8 cellular contexts compared by ENCODE assay signal in the genomic region with DNA sequence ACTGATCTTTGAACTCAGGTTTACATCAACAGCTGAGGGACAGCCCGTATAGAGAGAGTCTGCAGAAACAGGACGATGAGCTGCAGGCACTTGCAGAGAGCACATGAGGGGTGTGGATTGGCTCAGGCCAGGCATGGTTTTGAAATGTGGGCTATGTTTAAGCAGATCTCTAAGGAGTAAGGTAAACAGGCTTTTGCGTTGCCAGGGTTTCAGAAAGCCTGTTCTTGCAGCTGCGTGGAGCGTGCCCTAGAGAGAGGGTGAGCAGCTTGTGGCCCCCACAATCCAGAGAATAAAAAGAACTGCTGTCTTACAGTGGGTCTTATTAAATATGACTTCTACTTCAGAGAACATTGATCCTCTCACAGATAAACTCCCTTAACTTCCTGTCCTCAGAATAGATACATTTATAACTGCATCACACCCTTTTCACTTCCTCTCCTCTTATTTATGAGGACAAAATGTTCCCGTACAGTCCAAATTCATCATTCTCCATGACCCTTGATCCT.
DNase-seq lines count a peak whose midpoint lies in the region; ATAC-seq and TF ChIP-seq lines count a peak whose summit lies in the region.

No MANE protein-coding gene starts in this region.

- no peak overlapping the region for H3K27ac Mint-ChIP-seq in progenitor cell of endocrine pancreas

- 53% methylated on average over 6 of the region's 6 CpGs for WGBS in hepatocyte (ENCODE audit: low lambda C conversion rate, missing lambda C conversion rate)

- peak; percentile 53 for ATAC-seq in GM21528 (IDR thresholded peaks at IDR 0.05; ENCODE audit: low FRiP score, unreplicated experiment)

- no peaks in the 10 kb centered on the region for H3K79me2 ChIP-seq in hepatocyte

- H3K9me3 Mint-ChIP-seq in progenitor cell of endocrine pancreas (ENCODE audit: low read depth) = peaks cover 19% of the 10 kb centered on the region

- no peaks in the 10 kb centered on the region for H3K4me1 ChIP-seq in hepatocyte (ENCODE audit: insufficient read depth)

- H3K36me3 ChIP-seq in hepatocyte (replicated peaks; ENCODE audit: insufficient read depth, low read depth) = no peaks in the 10 kb centered on the region

- no peak overlapping the region for H3K4me2 ChIP-seq in hepatocyte

- H3K4me3 ChIP-seq in GM08714 (ENCODE audit: low read length) (peak overlapping the region; percentile 24; the same call in 1 of the 2 replicates), hepatocyte (no peak overlapping the region)

- no peak for TF ChIP-seq CTCF in hepatocyte (IDR thresholded peaks at IDR 0.05; ENCODE audit: poor library complexity)
- TF ChIP-seq CTCF in progenitor cell of endocrine pancreas (IDR thresholded peaks at IDR 0.05; ENCODE audit: unreplicated experiment) = no peak

- H3K4me3 Mint-ChIP-seq in progenitor cell of endocrine pancreas (ENCODE audit: low read depth) = no peak overlapping the region

- peak; percentile 72 for DNase-seq in NAMALWA (ENCODE audit: low spot score)
- peak; percentile 15 for DNase-seq in hepatocyte (ENCODE audit: low spot score)
- no peak for DNase-seq in DMS153 (lab: John Stamatoyannopoulos, UW)
- DNase-seq in COLO668 (lab: John Stamatoyannopoulos, UW; ENCODE audit: unreplicated experiment) = no peak
- DNase-seq in stimulated activated CD4-positive, alpha-beta T cell treated with anti-CD3 and anti-CD28 coated beads, Interleukin-2, amount 100 ng/mL, for 48 hours = no peak
- DNase-seq in progenitor cell of endocrine pancreas (ENCODE audit: low spot score, unreplicated experiment) = no peak

- H3K9me2 ChIP-seq in hepatocyte (replicated peaks; ENCODE audit: insufficient read depth) = no peaks in the 10 kb centered on the region

- no peak overlapping the region for H2AFZ ChIP-seq in hepatocyte

- H3K27me3 ChIP-seq in hepatocyte = no peaks in the 10 kb centered on the region

- H3K27ac ChIP-seq in hepatocyte = no peak overlapping the region

- H3K36me3 Mint-ChIP-seq in progenitor cell of endocrine pancreas (ENCODE audit: insufficient read depth) = no peaks in the 10 kb centered on the region

- no peaks in the 10 kb centered on the region for H3K27me3 Mint-ChIP-seq in progenitor cell of endocrine pancreas

- no peaks in the 10 kb centered on the region for H4K20me1 ChIP-seq in hepatocyte (ENCODE audit: insufficient read depth, poor library complexity, severe bottlenecking)

- peaks cover 10% of the 10 kb centered on the region for H3K4me1 Mint-ChIP-seq in progenitor cell of endocrine pancreas (ENCODE audit: low read depth)

- no peaks in the 10 kb centered on the region for H3K9me3 ChIP-seq in hepatocyte (ENCODE audit: low read depth)

Comparison
In these comparisons a context has a peak if more than half of its experiments do, and no peak if none do; other contexts are left out.
1. DNase-seq: peak in NAMALWA (single experiment) and hepatocyte (single experiment); none in DMS153 (single experiment), COLO668 (single experiment), stimulated activated CD4-positive, alpha-beta T cell treated with anti-CD3 and anti-CD28 coated beads, Interleukin-2, amount 100 ng/mL, for 48 hours (0 of 2) and progenitor cell of endocrine pancreas (single experiment).